ENCODE assay signal across 25 cellular contexts in the genomic region with DNA sequence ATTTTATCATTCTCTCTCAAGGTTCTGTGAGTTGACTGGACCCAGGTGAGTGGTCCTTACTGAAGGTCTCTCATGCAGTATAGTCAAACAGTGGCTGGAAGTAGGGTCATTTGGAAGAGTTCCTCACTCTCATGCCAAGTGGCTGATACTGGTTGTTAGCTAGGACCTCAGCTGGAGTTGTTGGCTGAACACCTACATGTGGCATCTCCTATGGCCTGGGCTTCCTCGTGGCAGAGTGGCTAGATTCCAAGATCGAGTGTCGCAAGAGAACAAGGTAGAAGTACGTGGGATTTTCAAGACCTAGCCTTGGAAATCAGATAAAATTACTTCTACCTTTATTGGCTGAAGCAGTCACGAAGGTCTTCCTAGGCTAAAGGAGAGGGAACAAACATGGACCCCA. TPM values are rescaled to one million over a fixed set of nuclear protein-coding genes. Genes with fewer than 3 reads are reported as not detected.
DNase-seq lines count a peak whose midpoint lies in the region; ATAC-seq and TF ChIP-seq lines count a peak whose summit lies in the region.
"Had no signal": no experiment of that assay in that cellular context is flagged by ENCODE, and none has a peak within 500 bp of the region (broad histone marks: within the 10 kb centered on the region; RNA-seq: fewer than 3 reads in every experiment).

No MANE protein-coding gene starts in this region.

- peak overlapping the region; percentile 24 for H3K27ac ChIP-seq in cingulate gyrus (ENCODE audit: low read depth, low read length)
- H3K27ac ChIP-seq in naive thymus-derived CD4-positive, alpha-beta T cell (ENCODE audit: low read depth, low read length), result no peak overlapping the region
- H3K27ac ChIP-seq: BLaER1 treated with 17β-estradiol and CSF1 and Interleukin-3, amounts not matched to agents 10 nM and 100 nM had no signal

- H3K27ac Mint-ChIP-seq in activated CD4-positive, alpha-beta T cell treated with anti-CD3 and anti-CD28 coated beads, Interleukin-2, amount 10 ng/mL, durations not matched to agents 7 days and 5 days, result peak overlapping the region; percentile 23
- peak overlapping the region in 5 of 7 donors; percentile 54 to 75 (median 62) for H3K27ac Mint-ChIP-seq in CD14-positive monocyte
- H3K27ac Mint-ChIP-seq in naive thymus-derived CD4-positive, alpha-beta T cell, result peak overlapping the region in 5 of 9 donors; percentile 0 to 45 (median 4)
- H3K27ac Mint-ChIP-seq: HFFc6 had no signal

- POLR2A ChIA-PET in activated CD4-positive, alpha-beta T cell treated with anti-CD3 and anti-CD28 coated beads, Interleukin-2, amount 10 ng/mL, durations not matched to agents 7 days and 5 days (lab: Charles Lee), result no interaction called here
- POLR2A ChIA-PET in naive thymus-derived CD4-positive, alpha-beta T cell (lab: Charles Lee), result no interaction called here

- H3K4me1 Mint-ChIP-seq in activated CD4-positive, alpha-beta T cell treated with anti-CD3 and anti-CD28 coated beads, Interleukin-2, amount 10 ng/mL, durations not matched to agents 7 days and 5 days, result peaks cover 23% of the 10 kb centered on the region
- H3K4me1 Mint-ChIP-seq in CD14-positive monocyte, result peaks cover 41% of the 10 kb centered on the region
- H3K4me1 Mint-ChIP-seq in naive thymus-derived CD4-positive, alpha-beta T cell, result peaks cover 16 to 32% (median 25%) of the 10 kb centered on the region in 7 donors

- no peak for ATAC-seq in naive thymus-derived CD4-positive, alpha-beta T cell
- ATAC-seq: Panc1 had no signal

- peaks cover 28% of the 10 kb centered on the region for H3K36me3 Mint-ChIP-seq in activated CD4-positive, alpha-beta T cell treated with anti-CD3 and anti-CD28 coated beads, Interleukin-2, amount 10 ng/mL, durations not matched to agents 7 days and 5 days (ENCODE audit: low read depth)
- peaks cover 71 to 93% of the 10 kb centered on the region in 2 donors for H3K36me3 Mint-ChIP-seq in CD14-positive monocyte
- H3K36me3 Mint-ChIP-seq in naive thymus-derived CD4-positive, alpha-beta T cell, result peaks cover 6 to 31% (median 13%) of the 10 kb centered on the region in 5 donors

- H3K9me3 ChIP-seq in naive thymus-derived CD4-positive, alpha-beta T cell (ENCODE audit: control insufficient read depth in 2 of 3, low read length in 3 of 3), result no peaks in the 10 kb centered on the region
- H3K9me3 ChIP-seq: BLaER1 treated with 17β-estradiol and CSF1 and Interleukin-3, amounts not matched to agents 10 nM and 100 nM had no signal

- peaks cover 7 to 8% of the 10 kb centered on the region in 2 donors for H3K4me1 ChIP-seq in naive thymus-derived CD4-positive, alpha-beta T cell (ENCODE audit: control insufficient read depth in 2 of 2, insufficient read depth in 2 of 2, low read length in 2 of 2)

- no peak overlapping the region for H3K4me3 Mint-ChIP-seq in activated CD4-positive, alpha-beta T cell treated with anti-CD3 and anti-CD28 coated beads, Interleukin-2, amount 10 ng/mL, durations not matched to agents 7 days and 5 days
- H3K4me3 Mint-ChIP-seq in CD14-positive monocyte, result no peak overlapping the region
- no peak overlapping the region for H3K4me3 Mint-ChIP-seq in naive thymus-derived CD4-positive, alpha-beta T cell
- H3K4me3 Mint-ChIP-seq: CD8-positive, alpha-beta memory T cell; H9; HFFc6 had no signal

- no peak for DNase-seq in activated CD4-positive, alpha-beta T cell treated with anti-CD3 and anti-CD28 coated beads, Interleukin-2, amount 10 ng/mL, durations not matched to agents 7 days and 5 days
- no peak for DNase-seq in activated CD4-positive, alpha-beta T cell treated with anti-CD3 and anti-CD28 coated beads for 4 hours
- DNase-seq in CD14-positive monocyte (ENCODE audit: low spot score), result no peak
- DNase-seq in naive thymus-derived CD4-positive, alpha-beta T cell, result no peak
- no peak for DNase-seq in mesenteric fat pad (ENCODE audit: low spot score)
- DNase-seq in NCI-H1694 (lab: John Stamatoyannopoulos, UW), result no peak
- no peak for DNase-seq in NCI-H1105 (lab: John Stamatoyannopoulos, UW)
- DNase-seq: 8988T; Calu3; CD8-positive, alpha-beta memory T cell; DMS153; H9; HFFc6; KG1; NCI-H1092 treated with DMSO at 0.1 percent for 48 hours; NCI-H146; NCI-H2029 treated with DMSO at 0.1 percent for 48 hours; NCI-H2171; NCI-H345; NCI-H524; NCI-H774; NK-92 treated with Interleukin-12 subunit alpha and Interleukin-12 subunit beta, amount 100 ng/mL, for 24 hours had no signal

- no peak overlapping the region for H3K4me3 ChIP-seq in naive thymus-derived CD4-positive, alpha-beta T cell (ENCODE audit: low read length)
- H3K4me3 ChIP-seq: BLaER1 treated with 17β-estradiol and CSF1 and Interleukin-3, amounts not matched to agents 10 nM and 100 nM had no signal

- H3K27me3 Mint-ChIP-seq in activated CD4-positive, alpha-beta T cell treated with anti-CD3 and anti-CD28 coated beads, Interleukin-2, amount 10 ng/mL, durations not matched to agents 7 days and 5 days, result no peaks in the 10 kb centered on the region
- no peaks in the 10 kb centered on the region for H3K27me3 Mint-ChIP-seq in CD14-positive monocyte (ENCODE audit: low read depth in 3 of 3)
- no peaks in the 10 kb centered on the region for H3K27me3 Mint-ChIP-seq in naive thymus-derived CD4-positive, alpha-beta T cell
- H3K27me3 Mint-ChIP-seq: CD8-positive, alpha-beta memory T cell had no signal

- TF ChIP-seq CTCF in CD14-positive monocyte (IDR thresholded peaks at IDR 0.05), result no peak

- intact Hi-C loops in CD14-positive monocyte (cut with micrococcal nuclease), result no loop called here
- intact Hi-C loops in naive thymus-derived CD4-positive, alpha-beta T cell (cut with micrococcal nuclease), result loop anchor here in 1 of 2 donors (10.0 kb wide), 1 partner anchor 416 kb away; no protein-coding TSS in a partner anchor

- H3K27me3 ChIP-seq in naive thymus-derived CD4-positive, alpha-beta T cell (ENCODE audit: control insufficient read depth in 2 of 2, insufficient read depth in 2 of 2, low read length in 2 of 2), result no peaks in the 10 kb centered on the region
- H3K27me3 ChIP-seq: BLaER1 treated with 17β-estradiol and CSF1 and Interleukin-3, amounts not matched to agents 10 nM and 100 nM had no signal

- no peaks in the 10 kb centered on the region for H3K9me3 Mint-ChIP-seq in activated CD4-positive, alpha-beta T cell treated with anti-CD3 and anti-CD28 coated beads, Interleukin-2, amount 10 ng/mL, durations not matched to agents 7 days and 5 days
- no peaks in the 10 kb centered on the region for H3K9me3 Mint-ChIP-seq in CD14-positive monocyte
- H3K9me3 Mint-ChIP-seq in naive thymus-derived CD4-positive, alpha-beta T cell, result no peaks in the 10 kb centered on the region
- H3K9me3 Mint-ChIP-seq: CD8-positive, alpha-beta memory T cell; H9; HFFc6 had no signal

- CTCF ChIA-PET in activated CD4-positive, alpha-beta T cell treated with anti-CD3 and anti-CD28 coated beads, Interleukin-2, amount 10 ng/mL, durations not matched to agents 7 days and 5 days (lab: Charles Lee), result interaction anchor here (0.5 kb wide), 1 partner anchor 451 kb away, joined by 3 read pairs; no protein-coding TSS in a partner anchor
- CTCF ChIA-PET in naive thymus-derived CD4-positive, alpha-beta T cell (lab: Charles Lee), result no interaction called here

- H3K36me3 ChIP-seq in naive thymus-derived CD4-positive, alpha-beta T cell (ENCODE audit: control insufficient read depth in 2 of 3, insufficient read depth in 3 of 3, low read length in 3 of 3), result peaks cover 4 to 26% (median 6%) of the 10 kb centered on the region in 3 experiments

RNA-seq across cellular contexts. Expression of a gene that starts 7.6 kb away (rescaled TPM):
- 1 to 10 TPM; 2.5 to 3.0 TPM for total RNA-seq in activated CD4-positive, alpha-beta T cell treated with anti-CD3 and anti-CD28 coated beads, Interleukin-2, amount 10 ng/mL, durations not matched to agents 7 days and 5 days
- 100 to 1,000 TPM; 188 to 247 TPM for polyA plus RNA-seq in CD14-positive monocyte
- total RNA-seq in naive thymus-derived CD4-positive, alpha-beta T cell, result 10 to 100 TPM in 1 of 5 experiments, 1 to 10 TPM in 4; 5.3 to 39.2 (median 5.4) TPM
- 1 to 10 TPM; 2.7 to 4.9 TPM for polyA plus RNA-seq in naive thymus-derived CD4-positive, alpha-beta T cell
- total RNA-seq in mesenteric fat pad, result 62.4 TPM

Comparison
In these comparisons a context has a peak if more than half of its experiments do, and no peak if none do; other contexts are left out.
1. H3K27ac Mint-ChIP-seq: peak in every context shown above with its lines; median percentile 62 in CD14-positive monocyte; 23 in activated CD4-positive, alpha-beta T cell treated with anti-CD3 and anti-CD28 coated beads, Interleukin-2, amount 10 ng/mL, durations not matched to agents 7 days and 5 days; 4 in naive thymus-derived CD4-positive, alpha-beta T cell.